ENCODE assay signal across 16 cellular contexts in the genomic region with DNA sequence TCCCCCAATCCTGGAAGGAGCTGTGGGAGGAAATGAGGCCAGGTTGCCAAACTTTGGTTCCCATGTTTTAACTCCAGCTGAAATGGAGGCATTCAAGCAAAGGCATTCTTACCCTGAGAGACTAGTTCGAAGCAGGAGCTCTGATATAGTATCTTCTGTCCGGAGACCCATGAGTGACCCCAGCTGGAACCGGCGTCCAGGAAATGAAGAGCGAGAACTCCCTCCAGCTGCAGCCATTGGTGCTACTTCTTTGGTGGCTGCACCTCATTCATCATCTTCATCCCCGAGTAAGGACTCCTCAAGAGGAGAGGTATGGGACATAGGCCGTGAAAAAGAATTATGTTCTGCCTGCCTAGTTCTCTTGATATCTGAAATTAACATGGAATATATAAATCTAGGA.
"Had no signal": no experiment of that assay in that cellular context is flagged by ENCODE, and none has a peak within 500 bp of the region (broad histone marks: within the 10 kb centered on the region; RNA-seq: fewer than 3 reads in every experiment).

No MANE protein-coding gene starts in this region.

- H3K4me1 ChIP-seq: adrenal gland, foreskin keratinocyte, parathyroid adenoma, thyroid gland had no signal

- H3K9ac ChIP-seq: parathyroid adenoma had no signal

- H3K27ac ChIP-seq: adrenal gland, foreskin keratinocyte, neutrophil, parathyroid adenoma, thyroid gland had no signal

- DNase-seq: activated CD4-positive, alpha-beta T cell treated with anti-CD3 and anti-CD28 coated beads, Interleukin-2, amount 50 U/mL, for 48 hours; activated CD4-positive, CD25-positive, alpha-beta regulatory T cell treated with anti-CD3 and anti-CD28 coated beads, Interleukin-2, amount 50 U/mL, for 72 hours; activated naive CD4-positive, alpha-beta T cell treated with anti-CD3 and anti-CD28 coated beads, Interleukin-2, amount 10 ng/mL, durations not matched to agents 7 days and 5 days; adrenal gland; cortex of kidney; effector CD8-positive, alpha-beta T cell; foreskin keratinocyte; glutamatergic neuron; immature natural killer cell; naive B cell; T-helper 9 cell; thyroid gland had no signal

- H3K79me2 ChIP-seq: parathyroid adenoma had no signal

- H3K27me3 ChIP-seq: adrenal gland, foreskin keratinocyte, neutrophil, thyroid gland had no signal

- ATAC-seq: foreskin keratinocyte; stimulated activated effector memory CD8-positive, alpha-beta T cell treated with anti-CD3 and anti-CD28 coated beads, Interleukin-12 subunit alpha, Interleukin-12 subunit beta, amount 100 ng/mL, for 72 hours had no signal

- H3K4me3 ChIP-seq: adrenal gland, lung, thyroid gland had no signal

- H2AFZ ChIP-seq: parathyroid adenoma had no signal

- H3K9me3 ChIP-seq: adrenal gland, neutrophil, thyroid gland had no signal
